In genomic region chr12:111826982-111827381, GRCh38 we compare ENCODE assay signal across 32 cellular contexts.
"Had no signal": no experiment of that assay in that cellular context is flagged by ENCODE, and none has a peak within 500 bp of the region (broad histone marks: within the 10 kb centered on the region; RNA-seq: fewer than 3 reads in every experiment).

No MANE protein-coding gene starts in this region.

- H3K4me2 ChIP-seq: hepatocyte, smooth muscle cell had no signal

- FAIRE-seq: astrocyte, urothelium cell line had no signal

- H3K27me3 ChIP-seq: gastroesophageal sphincter, hepatocyte, ovary, stomach had no signal

- H3K9me3 Mint-ChIP-seq: activated B cell treated with CpG ODN at 0.5 μM for 24 hours; activated CD8-positive, alpha-beta T cell treated with anti-CD3 and anti-CD28 coated beads for 36 hours; effector memory CD8-positive, alpha-beta T cell; mesothelial cell of epicardium; naive B cell; stimulated activated memory B cell treated with anti-CD40 and anti-IgM and Interleukin-4, amounts not matched to agents 10 μg/mL and 1 μg/mL and 100 μg/mL, for 72 hours had no signal

- H3K36me3 ChIP-seq: brain microvascular endothelial cell, gastroesophageal sphincter, left ventricle myocardium inferior, ovary, prostate gland, stomach, tibial artery had no signal

- H3K36me3 Mint-ChIP-seq: activated CD8-positive, alpha-beta memory T cell treated with anti-CD3 and anti-CD28 coated beads, Interleukin-2, amount 10 ng/mL, durations not matched to agents 7 days and 5 days; mesothelial cell of epicardium; naive B cell; stimulated activated memory B cell treated with anti-CD40 and anti-IgM and Interleukin-4, amounts not matched to agents 10 μg/mL and 1 μg/mL and 100 μg/mL, for 72 hours had no signal

- H3K4me3 Mint-ChIP-seq: activated B cell treated with CpG ODN at 0.5 μM for 24 hours; activated CD8-positive, alpha-beta memory T cell treated with anti-CD3 and anti-CD28 coated beads, Interleukin-2, amount 10 ng/mL, durations not matched to agents 7 days and 5 days; activated CD8-positive, alpha-beta T cell treated with anti-CD3 and anti-CD28 coated beads for 36 hours; effector memory CD8-positive, alpha-beta T cell; mesothelial cell of epicardium; naive B cell; nephron progenitor cell; stimulated activated memory B cell treated with anti-CD40 and anti-IgM and Interleukin-4, amounts not matched to agents 10 μg/mL and 1 μg/mL and 100 μg/mL, for 72 hours; T-helper 17 cell had no signal

- H3K27ac Mint-ChIP-seq: activated B cell treated with CpG ODN at 0.5 μM for 24 hours; activated CD8-positive, alpha-beta memory T cell treated with anti-CD3 and anti-CD28 coated beads, Interleukin-2, amount 10 ng/mL, durations not matched to agents 7 days and 5 days; activated CD8-positive, alpha-beta T cell treated with anti-CD3 and anti-CD28 coated beads for 36 hours; effector memory CD8-positive, alpha-beta T cell; mesothelial cell of epicardium; naive B cell; nephron progenitor cell; stimulated activated memory B cell treated with anti-CD40 and anti-IgM and Interleukin-4, amounts not matched to agents 10 μg/mL and 1 μg/mL and 100 μg/mL, for 72 hours; T-helper 17 cell had no signal

- H3K27ac ChIP-seq: brain microvascular endothelial cell, coronary artery, gastroesophageal sphincter, hepatocyte, left ventricle myocardium inferior, ovary, prostate gland, stomach, tibial artery had no signal

- H3K27me3 Mint-ChIP-seq: stimulated activated memory B cell treated with anti-CD40 and anti-IgM and Interleukin-4, amounts not matched to agents 10 μg/mL and 1 μg/mL and 100 μg/mL, for 72 hours had no signal

- H3K4me3 ChIP-seq: coronary artery, gastroesophageal sphincter, hepatocyte, left ventricle myocardium inferior, ovary, prostate gland, smooth muscle cell, stomach, tibial artery had no signal

- H3K4me1 Mint-ChIP-seq: activated B cell treated with CpG ODN at 0.5 μM for 24 hours; activated CD8-positive, alpha-beta memory T cell treated with anti-CD3 and anti-CD28 coated beads, Interleukin-2, amount 10 ng/mL, durations not matched to agents 7 days and 5 days; naive B cell; stimulated activated memory B cell treated with anti-CD40 and anti-IgM and Interleukin-4, amounts not matched to agents 10 μg/mL and 1 μg/mL and 100 μg/mL, for 72 hours; T-helper 17 cell had no signal

- H3K4me1 ChIP-seq: gastroesophageal sphincter, tibial artery had no signal

- H3K9me3 ChIP-seq: gastroesophageal sphincter, left ventricle myocardium inferior, ovary, prostate gland, stomach, tibial artery had no signal

- H2AFZ ChIP-seq: hepatocyte had no signal

- H3K79me2 ChIP-seq: hepatocyte had no signal

- DNase-seq: activated B cell treated with CpG ODN at 0.5 μM for 24 hours; activated CD4-positive, alpha-beta T cell treated with anti-CD3 and anti-CD28 coated beads, Interleukin-2, amount 50 U/mL, for 1 hour; activated CD8-positive, alpha-beta memory T cell treated with anti-CD3 and anti-CD28 coated beads, Interleukin-2, amount 10 ng/mL, durations not matched to agents 7 days and 5 days; activated CD8-positive, alpha-beta T cell treated with anti-CD3 and anti-CD28 coated beads for 36 hours; activated gamma-delta T cell treated with Interleukin-2 at 50 U/mL for 16 hours; activated naive CD4-positive, alpha-beta T cell treated with anti-CD3 and anti-CD28 coated beads, Interleukin-2, amount 50 U/mL, for 16 hours; amniotic stem cell; brain microvascular endothelial cell; effector memory CD8-positive, alpha-beta T cell; erythroblast; islet precursor cell; left ventricle myocardium inferior; naive B cell; nephron progenitor cell; ovary; retina; stimulated activated CD4-positive, alpha-beta T cell treated with anti-CD3 and anti-CD28 coated beads, Interleukin-1b, Interleukin-23, amount 100 ng/mL, for 48 hours; stimulated activated CD4-positive, alpha-beta T cell treated with anti-CD3 and anti-CD28 coated beads, Interleukin-4, amount 100 ng/mL, for 4 hours; stimulated activated CD8-positive, alpha-beta memory T cell treated with anti-CD3 and anti-CD28 coated beads, Interleukin-4, amount 100 ng/mL, for 48 hours; stomach; T-helper 17 cell; T1000; tibial artery had no signal

- ATAC-seq: activated CD8-positive, alpha-beta memory T cell treated with anti-CD3 and anti-CD28 coated beads, Interleukin-2, amount 10 ng/mL, durations not matched to agents 7 days and 5 days; activated CD8-positive, alpha-beta T cell treated with anti-CD3 and anti-CD28 coated beads for 36 hours; effector memory CD8-positive, alpha-beta T cell; gastroesophageal sphincter; stimulated activated memory B cell treated with anti-CD40 and anti-IgM and Interleukin-4, amounts not matched to agents 10 μg/mL and 1 μg/mL and 100 μg/mL, for 72 hours; T-helper 17 cell had no signal
